In the genomic region with DNA sequence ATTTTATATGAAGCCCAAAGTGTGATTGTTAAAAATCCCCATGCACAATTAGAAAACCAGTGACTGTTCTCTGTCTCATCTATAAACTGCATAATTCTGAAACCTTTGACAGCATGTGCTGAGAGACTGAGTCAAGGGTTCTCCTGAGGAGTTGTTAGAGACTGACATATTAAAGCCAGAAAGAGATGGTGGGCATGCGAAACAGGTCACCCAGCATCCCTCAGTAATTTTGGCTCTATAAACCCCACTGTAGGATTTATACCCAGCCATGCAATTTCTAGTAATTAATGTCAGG, we compare ENCODE assay signal across 1 cellular context.
TF ChIP-seq lines count a peak whose summit lies in the region.

No MANE protein-coding gene starts in this region.

TF ChIP-seq in A549, 52 proteins besides CTCF, POLR2A, EP300 and RAD21 (continued from another document):
- TF ChIP-seq, protein P1, sequence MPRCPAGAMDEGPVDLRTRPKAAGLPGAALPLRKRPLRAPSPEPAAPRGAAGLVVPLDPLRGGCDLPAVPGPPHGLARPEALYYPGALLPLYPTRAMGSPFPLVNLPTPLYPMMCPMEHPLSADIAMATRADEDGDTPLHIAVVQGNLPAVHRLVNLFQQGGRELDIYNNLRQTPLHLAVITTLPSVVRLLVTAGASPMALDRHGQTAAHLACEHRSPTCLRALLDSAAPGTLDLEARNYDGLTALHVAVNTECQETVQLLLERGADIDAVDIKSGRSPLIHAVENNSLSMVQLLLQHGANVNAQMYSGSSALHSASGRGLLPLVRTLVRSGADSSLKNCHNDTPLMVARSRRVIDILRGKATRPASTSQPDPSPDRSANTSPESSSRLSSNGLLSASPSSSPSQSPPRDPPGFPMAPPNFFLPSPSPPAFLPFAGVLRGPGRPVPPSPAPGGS (IDR thresholded peaks at IDR 0.05), result no peak
- TF ChIP-seq REST (IDR thresholded peaks at IDR 0.05) (no peak), CEBPB (IDR thresholded peaks at IDR 0.05) (no peak), BHLHE40 (IDR thresholded peaks at IDR 0.05; ENCODE audit: low read depth, low read length) (no peak), HES2 (IDR thresholded peaks at IDR 0.05) (no peak)
